In the genomic region with DNA sequence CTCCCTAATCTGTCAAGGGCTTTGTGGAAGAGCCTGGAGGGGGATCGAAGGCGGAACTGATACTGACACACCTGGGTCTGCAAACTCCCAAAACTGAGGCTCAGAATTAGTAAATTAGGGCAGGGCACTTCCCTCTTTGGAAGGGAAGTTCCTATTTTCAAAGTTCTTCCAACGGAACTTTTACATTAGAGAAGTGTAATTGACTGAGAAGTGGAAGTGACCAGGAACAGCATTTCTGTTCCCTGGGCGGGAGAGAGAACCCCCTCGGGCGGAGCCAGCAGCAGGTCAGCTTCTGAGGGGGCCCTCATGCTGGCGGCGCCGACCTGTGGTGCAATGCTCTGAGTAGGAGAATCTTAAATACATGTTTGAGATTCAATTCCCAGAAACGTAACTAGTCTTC, we compare ENCODE assay signal across 8 cellular contexts. TPM values are rescaled to one million over a fixed set of nuclear protein-coding genes. Genes with fewer than 3 reads are reported as not detected.
DNase-seq lines count a peak whose midpoint lies in the region; ATAC-seq and TF ChIP-seq lines count a peak whose summit lies in the region.

No MANE protein-coding gene starts in this region.

- TF ChIP-seq POLR2A in vagina (IDR thresholded peaks at IDR 0.05), result no peak

- peak overlapping the region in 1 of 2 donors; percentile 99 for H3K4me3 ChIP-seq in vagina

- no peak for DNase-seq in activated naive CD4-positive, alpha-beta T cell treated with anti-CD3 and anti-CD28 coated beads, Interleukin-2, amount 50 U/mL, for 16 hours
- no peak for DNase-seq in activated T-helper 1 cell treated with anti-CD3 and anti-CD28 coated beads, Interleukin-12 subunit alpha, Interleukin-12 subunit beta, Interleukin-2, Interleukin-4 antibody, amounts not matched to agents 30 ng/mL and 10 ng/mL and 1 ng/mL, durations not matched to agents 14 hours and 24 hours and 36 hours (ENCODE audit: low spot score)
- DNase-seq in medulla oblongata (ENCODE audit: extremely low spot score) (peak; percentile 58), vagina (ENCODE audit: extremely low spot score in 2 of 2) (no peak), AG08395 (ENCODE audit: low spot score) (no peak), NCI-H1694 treated with DMSO at 0.1 percent for 48 hours (lab: John Stamatoyannopoulos, UW) (no peak)

- H3K27ac ChIP-seq in vagina, result peak overlapping the region; percentile 95

- TF ChIP-seq CTCF in vagina (IDR thresholded peaks at IDR 0.05), result no peak

- H3K27me3 ChIP-seq in vagina, result no peaks in the 10 kb centered on the region

- H3K4me1 ChIP-seq in vagina, result peaks cover 23% of the 10 kb centered on the region

- no peaks in the 10 kb centered on the region for H3K36me3 Mint-ChIP-seq in activated naive CD4-positive, alpha-beta T cell treated with anti-CD3 and anti-CD28 coated beads, Interleukin-2, amount 50 U/mL, for 24 hours
- H3K36me3 Mint-ChIP-seq in activated T-helper 1 cell treated with anti-CD3 and anti-CD28 coated beads, Interleukin-12 subunit alpha, Interleukin-12 subunit beta, Interleukin-2, Interleukin-4 antibody, amounts not matched to agents 30 ng/mL and 10 ng/mL and 1 ng/mL, durations not matched to agents 14 hours and 24 hours and 36 hours (ENCODE audit: low read depth), result no peaks in the 10 kb centered on the region

- intact Hi-C loops in activated T-helper 1 cell treated with anti-CD3 and anti-CD28 coated beads, Interleukin-12 subunit alpha, Interleukin-12 subunit beta, Interleukin-2, Interleukin-4 antibody, amounts not matched to agents 30 ng/mL and 10 ng/mL and 1 ng/mL, durations not matched to agents 14 hours and 24 hours and 36 hours (cut with micrococcal nuclease), result loop anchor here (1.0 to 5.0 kb wide), 4 partner anchors 79 to 208 kb away; a partner anchor contains a TSS
- intact Hi-C loops in vagina (cut with DNase I), result loop anchor here (5.0 to 10.0 kb wide), 2 partner anchors 110 to 112 kb away; a partner anchor contains a TSS

- peak overlapping the region; percentile 70 for H3K4me3 Mint-ChIP-seq in activated naive CD4-positive, alpha-beta T cell treated with anti-CD3 and anti-CD28 coated beads, Interleukin-2, amount 50 U/mL, for 24 hours
- peak overlapping the region; percentile 73 for H3K4me3 Mint-ChIP-seq in activated T-helper 1 cell treated with anti-CD3 and anti-CD28 coated beads, Interleukin-12 subunit alpha, Interleukin-12 subunit beta, Interleukin-2, Interleukin-4 antibody, amounts not matched to agents 30 ng/mL and 10 ng/mL and 1 ng/mL, durations not matched to agents 14 hours and 24 hours and 36 hours

- no peak for ATAC-seq in HG02852 (IDR thresholded peaks at IDR 0.05; ENCODE audit: unreplicated experiment)

- H3K9me3 ChIP-seq in vagina, result no peaks in the 10 kb centered on the region

- peaks cover 29% of the 10 kb centered on the region for H3K4me1 Mint-ChIP-seq in activated naive CD4-positive, alpha-beta T cell treated with anti-CD3 and anti-CD28 coated beads, Interleukin-2, amount 50 U/mL, for 24 hours
- H3K4me1 Mint-ChIP-seq in activated T-helper 1 cell treated with anti-CD3 and anti-CD28 coated beads, Interleukin-12 subunit alpha, Interleukin-12 subunit beta, Interleukin-2, Interleukin-4 antibody, amounts not matched to agents 30 ng/mL and 10 ng/mL and 1 ng/mL, durations not matched to agents 14 hours and 24 hours and 36 hours (ENCODE audit: low read depth), result peaks cover 28% of the 10 kb centered on the region

- H3K36me3 ChIP-seq in vagina, result no peaks in the 10 kb centered on the region

- H3K27ac Mint-ChIP-seq in activated naive CD4-positive, alpha-beta T cell treated with anti-CD3 and anti-CD28 coated beads, Interleukin-2, amount 50 U/mL, for 24 hours, result no peak overlapping the region
- peak overlapping the region; percentile 34 for H3K27ac Mint-ChIP-seq in activated T-helper 1 cell treated with anti-CD3 and anti-CD28 coated beads, Interleukin-12 subunit alpha, Interleukin-12 subunit beta, Interleukin-2, Interleukin-4 antibody, amounts not matched to agents 30 ng/mL and 10 ng/mL and 1 ng/mL, durations not matched to agents 14 hours and 24 hours and 36 hours

- no peaks in the 10 kb centered on the region for H3K27me3 Mint-ChIP-seq in activated naive CD4-positive, alpha-beta T cell treated with anti-CD3 and anti-CD28 coated beads, Interleukin-2, amount 50 U/mL, for 24 hours
- no peaks in the 10 kb centered on the region for H3K27me3 Mint-ChIP-seq in activated T-helper 1 cell treated with anti-CD3 and anti-CD28 coated beads, Interleukin-12 subunit alpha, Interleukin-12 subunit beta, Interleukin-2, Interleukin-4 antibody, amounts not matched to agents 30 ng/mL and 10 ng/mL and 1 ng/mL, durations not matched to agents 14 hours and 24 hours and 36 hours (ENCODE audit: insufficient read depth)

- H3K9me3 Mint-ChIP-seq in activated naive CD4-positive, alpha-beta T cell treated with anti-CD3 and anti-CD28 coated beads, Interleukin-2, amount 50 U/mL, for 24 hours, result no peaks in the 10 kb centered on the region
- no peaks in the 10 kb centered on the region for H3K9me3 Mint-ChIP-seq in activated T-helper 1 cell treated with anti-CD3 and anti-CD28 coated beads, Interleukin-12 subunit alpha, Interleukin-12 subunit beta, Interleukin-2, Interleukin-4 antibody, amounts not matched to agents 30 ng/mL and 10 ng/mL and 1 ng/mL, durations not matched to agents 14 hours and 24 hours and 36 hours

RNA-seq across cellular contexts. Expression of a gene that starts 1.1 kb away (rescaled TPM):
- 38.1 and 39.9 TPM in 2 replicates for total RNA-seq in activated T-helper 1 cell treated with anti-CD3 and anti-CD28 coated beads, Interleukin-12 subunit alpha, Interleukin-12 subunit beta, Interleukin-2, Interleukin-4 antibody, amounts not matched to agents 30 ng/mL and 10 ng/mL and 1 ng/mL, durations not matched to agents 14 hours and 24 hours and 36 hours
- total RNA-seq in vagina, result 15.5 TPM

RNA-seq across cellular contexts. Expression of a gene that starts 19.8 kb away (rescaled TPM):
- total RNA-seq in activated T-helper 1 cell treated with anti-CD3 and anti-CD28 coated beads, Interleukin-12 subunit alpha, Interleukin-12 subunit beta, Interleukin-2, Interleukin-4 antibody, amounts not matched to agents 30 ng/mL and 10 ng/mL and 1 ng/mL, durations not matched to agents 14 hours and 24 hours and 36 hours, result 0.56 TPM in 1 of 2 replicates, not detected in the other
- 0.25 TPM for total RNA-seq in vagina

RNA-seq across cellular contexts. Expression of a gene that starts 36.6 kb away (rescaled TPM):
- total RNA-seq in activated T-helper 1 cell treated with anti-CD3 and anti-CD28 coated beads, Interleukin-12 subunit alpha, Interleukin-12 subunit beta, Interleukin-2, Interleukin-4 antibody, amounts not matched to agents 30 ng/mL and 10 ng/mL and 1 ng/mL, durations not matched to agents 14 hours and 24 hours and 36 hours, result 24.1 and 29.5 TPM in 2 replicates
- total RNA-seq in vagina, result 15.5 TPM

RNA-seq across cellular contexts. Expression of a gene that starts 56.2 kb away (rescaled TPM):
- total RNA-seq in activated T-helper 1 cell treated with anti-CD3 and anti-CD28 coated beads, Interleukin-12 subunit alpha, Interleukin-12 subunit beta, Interleukin-2, Interleukin-4 antibody, amounts not matched to agents 30 ng/mL and 10 ng/mL and 1 ng/mL, durations not matched to agents 14 hours and 24 hours and 36 hours, result 0.07 TPM in 1 of 2 replicates, not detected in the other
- total RNA-seq in vagina, result 3.2 TPM
